Comparison of ENCODE assay signal across 8 cellular contexts in genomic region chr17:64968643-64969042, GRCh38. TPM values are rescaled to one million over a fixed set of nuclear protein-coding genes. Genes with fewer than 3 reads are reported as not detected.
DNase-seq lines count a peak whose midpoint lies in the region; ATAC-seq, FAIRE-seq and TF ChIP-seq lines count a peak whose summit lies in the region.
"Not testable (repeated sequence)": the region's sequence is repeated elsewhere in the genome, so short reads cannot be mapped to it uniquely, and the experiment has no call there.

No MANE protein-coding gene starts in this region.

- not testable (repeated sequence) for H3K36me3 ChIP-seq in BLaER1 treated with 17β-estradiol and CSF1 and Interleukin-3, amounts not matched to agents 10 nM and 100 nM; OCI-LY3 (replicated peaks; ENCODE audit: low read depth, low read length); GM12878 (ENCODE audit: control insufficient read depth in 2 of 2, insufficient read depth in 2 of 2, low read length in 1 of 2); naive thymus-derived CD4-positive, alpha-beta T cell (ENCODE audit: control insufficient read depth in 2 of 3, insufficient read depth in 3 of 3, low read length in 3 of 3)

- peaks cover 52% of the 10 kb centered on the region for H3K4me1 Mint-ChIP-seq in activated CD4-positive, alpha-beta T cell treated with anti-CD3 and anti-CD28 coated beads, Interleukin-2, amount 10 ng/mL, durations not matched to agents 24 days and 14 days
- H3K4me1 Mint-ChIP-seq in activated T-helper 2 cell treated with anti-CD3 and anti-CD28 coated beads, Interferon-gamma antibody, Interleukin-2, Interleukin-4, amounts not matched to agents 10 μg/mL and 5 μg/mL and 100 μg/mL, durations not matched to agents 14 hours and 24 hours and 36 hours (ENCODE audit: low read depth): peaks cover 62% of the 10 kb centered on the region
- H3K4me1 Mint-ChIP-seq in naive thymus-derived CD4-positive, alpha-beta T cell: peaks cover 27 to 71% (median 53%) of the 10 kb centered on the region in 7 donors
- H3K4me1 Mint-ChIP-seq in stimulated activated naive CD8-positive, alpha-beta T cell treated with anti-CD3 and anti-CD28 coated beads, Interleukin-15, Interleukin-2, amounts not matched to agents 100 ng/mL and 50 ng/mL, for 24 hours (ENCODE audit: low read depth): peaks cover 92% of the 10 kb centered on the region

- H3K9ac ChIP-seq in BLaER1 treated with 17β-estradiol and CSF1 and Interleukin-3, amounts not matched to agents 10 nM and 100 nM: peak overlapping the region in 9 of 11 experiments; percentile 30 to 64 (median 54); a peak in 14 of 22 replicates
- not testable (repeated sequence) for H3K9ac ChIP-seq in OCI-LY3 (ENCODE audit: low read length); GM12878 (ENCODE audit: control insufficient read depth, insufficient read depth, low read length)

- intact Hi-C loops in activated CD4-positive, alpha-beta T cell treated with anti-CD3 and anti-CD28 coated beads, Interleukin-2, amount 10 ng/mL, durations not matched to agents 24 days and 14 days (cut with micrococcal nuclease); GM12878 (cut with micrococcal nuclease; ENCODE audit: unreplicated experiment): not testable (repeated sequence)
- intact Hi-C loops in activated T-helper 2 cell treated with anti-CD3 and anti-CD28 coated beads, Interferon-gamma antibody, Interleukin-2, Interleukin-4, amounts not matched to agents 10 μg/mL and 5 μg/mL and 100 μg/mL, durations not matched to agents 14 hours and 24 hours and 36 hours (cut with micrococcal nuclease): loop anchor here (2.0 to 10.0 kb wide), 3 partner anchors 16 to 254 kb away; partner anchors contain the start of gene RGS9
- intact Hi-C loops in naive thymus-derived CD4-positive, alpha-beta T cell (cut with micrococcal nuclease): loop anchor here (2.0 kb wide), 1 partner anchor 16 kb away; no protein-coding TSS in a partner anchor

- peak; percentile 36 for ATAC-seq in GM18502 (IDR thresholded peaks at IDR 0.05; ENCODE audit: poor library complexity, unreplicated experiment)
- peak; percentile 66 for ATAC-seq in GM12878
- not testable (repeated sequence) for ATAC-seq in naive thymus-derived CD4-positive, alpha-beta T cell

- not testable (repeated sequence) for TF ChIP-seq RAD21 in GM12878 (IDR thresholded peaks at IDR 0.05; ENCODE audit: insufficient read depth, low read depth, low read length)

- RAD21 ChIA-PET in GM12878 (lab: Charles Lee; ENCODE audit: unreplicated experiment): interaction anchor here (1.3 kb wide), 1 partner anchor 76 kb away, joined by 3 read pairs; no protein-coding TSS in a partner anchor

- CTCF ChIA-PET in GM12878 (lab: Yijun Ruan, JAX): interaction anchor here (0.8 to 1.3 kb wide), 3 partner anchors 40 to 168 kb away, joined by 4 to 5 read pairs (median 4); partner anchors contain the start of gene RGS9
- CTCF ChIA-PET in naive thymus-derived CD4-positive, alpha-beta T cell (lab: Charles Lee): not testable (repeated sequence)

- peak overlapping the region in 2 of 10 experiments; percentile 10 to 12; a peak in 2 of 20 replicates for H3K4me3 ChIP-seq in BLaER1 treated with 17β-estradiol and CSF1 and Interleukin-3, amounts not matched to agents 10 nM and 100 nM
- H3K4me3 ChIP-seq in OCI-LY3 (ENCODE audit: low read length); GM12878; naive thymus-derived CD4-positive, alpha-beta T cell (ENCODE audit: low read length): not testable (repeated sequence)

- H3K4me3 Mint-ChIP-seq in activated CD4-positive, alpha-beta T cell treated with anti-CD3 and anti-CD28 coated beads, Interleukin-2, amount 10 ng/mL, durations not matched to agents 24 days and 14 days: peak overlapping the region; percentile 51
- not testable (repeated sequence) for H3K4me3 Mint-ChIP-seq in activated T-helper 2 cell treated with anti-CD3 and anti-CD28 coated beads, Interferon-gamma antibody, Interleukin-2, Interleukin-4, amounts not matched to agents 10 μg/mL and 5 μg/mL and 100 μg/mL, durations not matched to agents 14 hours and 24 hours and 36 hours (ENCODE audit: low read depth)
- H3K4me3 Mint-ChIP-seq in naive thymus-derived CD4-positive, alpha-beta T cell: peak overlapping the region in 9 of 10 donors; percentile 45 to 78 (median 67)
- H3K4me3 Mint-ChIP-seq in stimulated activated naive CD8-positive, alpha-beta T cell treated with anti-CD3 and anti-CD28 coated beads, Interleukin-15, Interleukin-2, amounts not matched to agents 100 ng/mL and 50 ng/mL, for 24 hours: peak overlapping the region; percentile 44

- H3K36me3 Mint-ChIP-seq in activated CD4-positive, alpha-beta T cell treated with anti-CD3 and anti-CD28 coated beads, Interleukin-2, amount 10 ng/mL, durations not matched to agents 24 days and 14 days (ENCODE audit: low read depth): peaks cover 15% of the 10 kb centered on the region
- peaks cover 30% of the 10 kb centered on the region for H3K36me3 Mint-ChIP-seq in activated T-helper 2 cell treated with anti-CD3 and anti-CD28 coated beads, Interferon-gamma antibody, Interleukin-2, Interleukin-4, amounts not matched to agents 10 μg/mL and 5 μg/mL and 100 μg/mL, durations not matched to agents 14 hours and 24 hours and 36 hours (ENCODE audit: low read depth)
- H3K36me3 Mint-ChIP-seq in naive thymus-derived CD4-positive, alpha-beta T cell: peaks cover 0 to 15% (median 0%) of the 10 kb centered on the region in 5 donors
- H3K36me3 Mint-ChIP-seq in stimulated activated naive CD8-positive, alpha-beta T cell treated with anti-CD3 and anti-CD28 coated beads, Interleukin-15, Interleukin-2, amounts not matched to agents 100 ng/mL and 50 ng/mL, for 24 hours (ENCODE audit: low read depth): peaks cover 16% of the 10 kb centered on the region

- not testable (repeated sequence) for H3K9me3 Mint-ChIP-seq in activated CD4-positive, alpha-beta T cell treated with anti-CD3 and anti-CD28 coated beads, Interleukin-2, amount 10 ng/mL, durations not matched to agents 24 days and 14 days; activated T-helper 2 cell treated with anti-CD3 and anti-CD28 coated beads, Interferon-gamma antibody, Interleukin-2, Interleukin-4, amounts not matched to agents 10 μg/mL and 5 μg/mL and 100 μg/mL, durations not matched to agents 14 hours and 24 hours and 36 hours; naive thymus-derived CD4-positive, alpha-beta T cell; stimulated activated naive CD8-positive, alpha-beta T cell treated with anti-CD3 and anti-CD28 coated beads, Interleukin-15, Interleukin-2, amounts not matched to agents 100 ng/mL and 50 ng/mL, for 24 hours

- BruUV-seq in GM12878 (replicated peaks; lab: Mats Ljungman, UMichigan): not testable (repeated sequence)

- not testable (repeated sequence) for H3K27me3 Mint-ChIP-seq in activated CD4-positive, alpha-beta T cell treated with anti-CD3 and anti-CD28 coated beads, Interleukin-2, amount 10 ng/mL, durations not matched to agents 24 days and 14 days; activated T-helper 2 cell treated with anti-CD3 and anti-CD28 coated beads, Interferon-gamma antibody, Interleukin-2, Interleukin-4, amounts not matched to agents 10 μg/mL and 5 μg/mL and 100 μg/mL, durations not matched to agents 14 hours and 24 hours and 36 hours (ENCODE audit: low read depth); naive thymus-derived CD4-positive, alpha-beta T cell; stimulated activated naive CD8-positive, alpha-beta T cell treated with anti-CD3 and anti-CD28 coated beads, Interleukin-15, Interleukin-2, amounts not matched to agents 100 ng/mL and 50 ng/mL, for 24 hours

- not testable (repeated sequence) for H3K79me2 ChIP-seq in OCI-LY3 (ENCODE audit: low read length); GM12878 (ENCODE audit: control insufficient read depth, insufficient read depth, low read length)

- not testable (repeated sequence) for H2AFZ ChIP-seq in OCI-LY3 (ENCODE audit: low read depth, low read length); GM12878 (ENCODE audit: control insufficient read depth, low read depth, low read length)

- not testable (repeated sequence) for TF ChIP-seq EP300 in GM12878 (IDR thresholded peaks at IDR 0.05; ENCODE audit: borderline replicate concordance in 1 of 2, control insufficient read depth in 1 of 2, low read depth in 2 of 2, low read length in 2 of 2)

- in situ Hi-C loops in GM12878 (cut with MboI): loop anchor here (25.0 kb wide), 1 partner anchor 594 kb away; the partner anchor contains the start of gene AXIN2

- peak; percentile 62 for DNase-seq in activated CD4-positive, alpha-beta T cell treated with anti-CD3 and anti-CD28 coated beads, Interleukin-2, amount 10 ng/mL, durations not matched to agents 24 days and 14 days
- DNase-seq in activated T-helper 2 cell treated with anti-CD3 and anti-CD28 coated beads, Interferon-gamma antibody, Interleukin-2, Interleukin-4, amounts not matched to agents 10 μg/mL and 5 μg/mL and 100 μg/mL, durations not matched to agents 14 hours and 24 hours and 36 hours (ENCODE audit: low spot score): not testable (repeated sequence)
- DNase-seq in GM12878 (ENCODE audit: low read depth, low spot score): peak; percentile 20
- peak in 1 of 9 donors; percentile 23 for DNase-seq in naive thymus-derived CD4-positive, alpha-beta T cell

- not testable (repeated sequence) for TF ChIP-seq CTCF in OCI-LY3 (IDR thresholded peaks at IDR 0.05; ENCODE audit: low read depth, low read length); GM12878 (IDR thresholded peaks at IDR 0.05 in 2 of 3, conservative IDR thresholded peaks at IDR 0.05 in 1 of 3; ENCODE audit: control insufficient read depth in 2 of 3, extremely low read depth in 1 of 3, insufficient read depth in 1 of 3, low read depth in 3 of 3, low read length in 3 of 3)

- not testable (repeated sequence) for TF ChIP-seq POLR2A in GM12878 (IDR thresholded peaks at IDR 0.05; ENCODE audit: low read depth, low read length)

- not testable (repeated sequence) for H3K9me3 ChIP-seq in BLaER1 treated with 17β-estradiol and CSF1 and Interleukin-3, amounts not matched to agents 10 nM and 100 nM (replicated peaks in 1 of 11); OCI-LY3 (ENCODE audit: insufficient read depth, low read length); GM12878 (replicated peaks; ENCODE audit: control insufficient read depth, insufficient read depth, low read length); naive thymus-derived CD4-positive, alpha-beta T cell (ENCODE audit: control insufficient read depth in 2 of 3, low read length in 3 of 3)

- FAIRE-seq in GM12878 (lab: Jason Lieb, UNC): not testable (repeated sequence)

- not testable (repeated sequence) for H4K20me1 ChIP-seq in BLaER1 treated with 17β-estradiol and CSF1 and Interleukin-3, amounts not matched to agents 10 nM and 100 nM; OCI-LY3 (ENCODE audit: insufficient read depth, low read length); GM12878 (ENCODE audit: control insufficient read depth, insufficient read depth)

- H3K27me3 ChIP-seq in BLaER1 treated with 17β-estradiol and CSF1 and Interleukin-3, amounts not matched to agents 10 nM and 100 nM; OCI-LY3 (ENCODE audit: low read depth, low read length); GM12878 (replicated peaks in 1 of 2; ENCODE audit: control insufficient read depth in 2 of 2, insufficient read depth in 2 of 2, low read length in 1 of 2); naive thymus-derived CD4-positive, alpha-beta T cell (ENCODE audit: control insufficient read depth in 2 of 2, insufficient read depth in 2 of 2, low read length in 2 of 2): not testable (repeated sequence)

- H3K4me1 ChIP-seq in BLaER1 treated with 17β-estradiol and CSF1 and Interleukin-3, amounts not matched to agents 10 nM and 100 nM: peaks cover 65 to 98% (median 94%) of the 10 kb centered on the region in 10 experiments
- H3K4me1 ChIP-seq in OCI-LY3 (ENCODE audit: low read length) (peaks cover 64% of the 10 kb centered on the region), GM12878 (ENCODE audit: control insufficient read depth, insufficient read depth, low read length) (peaks cover 40% of the 10 kb centered on the region)
- H3K4me1 ChIP-seq in naive thymus-derived CD4-positive, alpha-beta T cell (ENCODE audit: control insufficient read depth in 2 of 2, insufficient read depth in 2 of 2, low read length in 2 of 2): peaks cover 31 to 54% of the 10 kb centered on the region in 2 donors

- SMC1A ChIA-PET in GM12878 (lab: Charles Lee; ENCODE audit: uncharacterized antibody, unreplicated experiment): interaction anchor here (0.9 to 1.0 kb wide), 5 partner anchors 17 to 165 kb away, joined by 3 to 6 read pairs (median 3); no protein-coding TSS in a partner anchor

- POLR2A ChIA-PET in GM12878 (lab: Charles Lee): interaction anchor here (0.8 kb wide), 1 partner anchor 54 kb away, joined by 3 read pairs; no protein-coding TSS in a partner anchor
- POLR2A ChIA-PET in naive thymus-derived CD4-positive, alpha-beta T cell (lab: Charles Lee): interaction anchor here (0.6 kb wide), 1 partner anchor 153 kb away, joined by 4 read pairs; no protein-coding TSS in a partner anchor

- peak overlapping the region in 10 of 11 experiments; percentile 36 to 86 (median 70); a peak in 18 of 22 replicates for H3K27ac ChIP-seq in BLaER1 treated with 17β-estradiol and CSF1 and Interleukin-3, amounts not matched to agents 10 nM and 100 nM
- peak overlapping the region; percentile 19; the same call in 1 of the 2 replicates for H3K27ac ChIP-seq in OCI-LY3 (ENCODE audit: low read length)
- peak overlapping the region; percentile 45 for H3K27ac ChIP-seq in GM12878 (ENCODE audit: control insufficient read depth, insufficient read depth)
- H3K27ac ChIP-seq in naive thymus-derived CD4-positive, alpha-beta T cell (ENCODE audit: low read depth, low read length): peak overlapping the region; percentile 69

- H3K27ac Mint-ChIP-seq in activated CD4-positive, alpha-beta T cell treated with anti-CD3 and anti-CD28 coated beads, Interleukin-2, amount 10 ng/mL, durations not matched to agents 24 days and 14 days: peak overlapping the region; percentile 89
- H3K27ac Mint-ChIP-seq in activated T-helper 2 cell treated with anti-CD3 and anti-CD28 coated beads, Interferon-gamma antibody, Interleukin-2, Interleukin-4, amounts not matched to agents 10 μg/mL and 5 μg/mL and 100 μg/mL, durations not matched to agents 14 hours and 24 hours and 36 hours: peak overlapping the region; percentile 79
- peak overlapping the region; percentile 70 to 94 (median 85) for H3K27ac Mint-ChIP-seq in naive thymus-derived CD4-positive, alpha-beta T cell
- H3K27ac Mint-ChIP-seq in stimulated activated naive CD8-positive, alpha-beta T cell treated with anti-CD3 and anti-CD28 coated beads, Interleukin-15, Interleukin-2, amounts not matched to agents 100 ng/mL and 50 ng/mL, for 24 hours: peak overlapping the region; percentile 90

- peak overlapping the region; percentile 56 to 92 (median 80) for H3K4me2 ChIP-seq in BLaER1 treated with 17β-estradiol and CSF1 and Interleukin-3, amounts not matched to agents 10 nM and 100 nM
- H3K4me2 ChIP-seq in OCI-LY3 (ENCODE audit: low read length) (peak overlapping the region; percentile 47), GM12878 (ENCODE audit: control insufficient read depth, insufficient read depth) (peak overlapping the region; percentile 51)

RNA-seq across cellular contexts. Expression of gene LRRC37A3, which starts 49.4 kb away (rescaled TPM):
- 8.3 and 12.8 TPM in 2 replicates for total RNA-seq in activated CD4-positive, alpha-beta T cell treated with anti-CD3 and anti-CD28 coated beads, Interleukin-2, amount 10 ng/mL, durations not matched to agents 24 days and 14 days
- total RNA-seq in activated T-helper 2 cell treated with anti-CD3 and anti-CD28 coated beads, Interferon-gamma antibody, Interleukin-2, Interleukin-4, amounts not matched to agents 10 μg/mL and 5 μg/mL and 100 μg/mL, durations not matched to agents 14 hours and 24 hours and 36 hours: 10.5 and 16.1 TPM in 2 replicates
- 74.7 and 84.4 TPM in 2 replicates for total RNA-seq in GM12878 (2013; cell fraction: nucleolus; rRNA removed)
- total RNA-seq in GM12878 (2014; rRNA removed) (3.2 and 4.2 TPM in 2 replicates), GM12878 (2014; rRNA removed; fragmentation: Illumina TruSeq; extraction: Trizol) (8.7 and 9.8 TPM in 2 replicates), GM12878 (2021) (7.9 and 10.0 TPM in 2 replicates)
- 3.3 TPM for polyA plus RNA-seq in GM12878 (2011; ENCODE audit: low read depth)
- polyA plus RNA-seq in GM12878 (2011; rRNA removed) (4.3 and 7.9 TPM in 2 replicates), GM12878 (2014; fragmentation: Illumina TruSeq; extraction: Trizol) (1.9 and 2.5 TPM in 2 replicates), GM12878 (2014; fragmentation: Nextera tagmentation; extraction: Ambion mirVana) (under 1 TPM; 0.18 to 0.35 TPM), GM12878 (2014; rRNA removed) (1.5 and 4.8 TPM in 2 replicates), GM12878 (2016; fragmentation: Nextera tagmentation; extraction: Ambion mirVana) (1 to 10 TPM; 2.2 to 2.9 TPM)
- polyA plus RNA-seq in GM12878 (2011; cell fraction: cytosol; rRNA removed): 2.9 and 4.1 TPM in 2 replicates
- 8.1 and 8.6 TPM in 2 replicates for polyA plus RNA-seq in GM12878 (2011; cell fraction: nucleus; rRNA removed)
- polyA plus RNA-seq in GM12878 (2012): 2.7 and 3.5 TPM in 2 replicates
- polyA minus RNA-seq in GM12878 (2011; rRNA and poly(A)+ RNA removed): 17.4 and 21.2 TPM in 2 replicates
- polyA minus RNA-seq in GM12878 (2011; cell fraction: cytosol; rRNA and poly(A)+ RNA removed): 2.1 and 5.5 TPM in 2 replicates
- polyA minus RNA-seq in GM12878 (2011; cell fraction: nucleus; rRNA and poly(A)+ RNA removed): 22.5 and 33.1 TPM in 2 replicates
- total RNA-seq in naive thymus-derived CD4-positive, alpha-beta T cell: 10 to 100 TPM; 17.6 to 46.7 (median 42.6) TPM
- 1 to 10 TPM; 1.9 to 5.3 TPM for polyA plus RNA-seq in naive thymus-derived CD4-positive, alpha-beta T cell

Comparison
In these comparisons a context has a peak if more than half of its experiments do, and no peak if none do; other contexts are left out.
1. H3K27ac ChIP-seq: peak in every context shown above with its lines; median percentile 70 in BLaER1 treated with 17β-estradiol and CSF1 and Interleukin-3, amounts not matched to agents 10 nM and 100 nM; 69 in naive thymus-derived CD4-positive, alpha-beta T cell; 45 in GM12878; 19 in OCI-LY3.